19 cellular contexts compared by ENCODE assay signal in genomic region chr12:126346087-126346486, GRCh38.
"Had no signal": no experiment of that assay in that cellular context is flagged by ENCODE, and none has a peak within 500 bp of the region (broad histone marks: within the 10 kb centered on the region; RNA-seq: fewer than 3 reads in every experiment).

No MANE protein-coding gene starts in this region.

- H3K27me3 ChIP-seq: body of pancreas, left lung, right atrium auricular region, tibial artery, uterus had no signal

- H3K36me3 Mint-ChIP-seq: activated CD8-positive, alpha-beta memory T cell treated with anti-CD3 and anti-CD28 coated beads, Interleukin-2, amount 10 ng/mL, durations not matched to agents 7 days and 5 days; activated naive CD8-positive, alpha-beta T cell had no signal

- H3K27ac ChIP-seq: body of pancreas, dorsolateral prefrontal cortex, left lung, right atrium auricular region, skin epidermis, tibial artery, uterus had no signal

- H3K4me3 ChIP-seq: body of pancreas, dorsolateral prefrontal cortex, left lung, right atrium auricular region, skin epidermis, tibial artery, uterus had no signal

- H3K36me3 ChIP-seq: left lung, right atrium auricular region, tibial artery, uterus had no signal

- H3K27me3 Mint-ChIP-seq: activated CD4-positive, alpha-beta memory T cell treated with anti-CD3 and anti-CD28 coated beads, Interleukin-2, amount 10 ng/mL, durations not matched to agents 7 days and 5 days; activated CD8-positive, alpha-beta memory T cell treated with anti-CD3 and anti-CD28 coated beads, Interleukin-2, amount 10 ng/mL, durations not matched to agents 7 days and 5 days; activated naive CD8-positive, alpha-beta T cell had no signal

- DNase-seq: activated CD4-positive, alpha-beta memory T cell treated with anti-CD3 and anti-CD28 coated beads, Interleukin-2, amount 10 ng/mL, durations not matched to agents 7 days and 5 days; activated CD4-positive, alpha-beta T cell treated with anti-CD3 and anti-CD28 coated beads for 48 hours; activated CD4-positive, CD25-positive, alpha-beta regulatory T cell; activated CD8-positive, alpha-beta memory T cell treated with anti-CD3 and anti-CD28 coated beads, Interleukin-2, amount 10 ng/mL, durations not matched to agents 7 days and 5 days; amniotic stem cell; body of pancreas; dorsolateral prefrontal cortex; foreskin melanocyte; head of caudate nucleus; left lung; occipital lobe; stimulated activated naive CD8-positive, alpha-beta T cell treated with anti-CD3 and anti-CD28 coated beads, Interleukin-15, Interleukin-2, amounts not matched to agents 100 U/mL and 50 U/mL, for 24 hours; substantia nigra; T1000; tibial artery; uterus had no signal

- ATAC-seq: activated CD8-positive, alpha-beta memory T cell treated with anti-CD3 and anti-CD28 coated beads, Interleukin-2, amount 10 ng/mL, durations not matched to agents 7 days and 5 days; body of pancreas; left lung; stimulated activated naive CD8-positive, alpha-beta T cell treated with anti-CD3 and anti-CD28 coated beads, Interleukin-15, Interleukin-2, amounts not matched to agents 100 U/mL and 50 U/mL, for 24 hours had no signal

- H3K4me1 Mint-ChIP-seq: activated CD4-positive, alpha-beta memory T cell treated with anti-CD3 and anti-CD28 coated beads, Interleukin-2, amount 10 ng/mL, durations not matched to agents 7 days and 5 days; activated CD8-positive, alpha-beta memory T cell treated with anti-CD3 and anti-CD28 coated beads, Interleukin-2, amount 10 ng/mL, durations not matched to agents 7 days and 5 days had no signal

- H3K27ac Mint-ChIP-seq: activated CD4-positive, alpha-beta memory T cell treated with anti-CD3 and anti-CD28 coated beads, Interleukin-2, amount 10 ng/mL, durations not matched to agents 7 days and 5 days; activated CD8-positive, alpha-beta memory T cell treated with anti-CD3 and anti-CD28 coated beads, Interleukin-2, amount 10 ng/mL, durations not matched to agents 7 days and 5 days; activated naive CD8-positive, alpha-beta T cell had no signal

- H3K9me3 ChIP-seq: body of pancreas, right atrium auricular region, tibial artery, uterus had no signal

- H3K4me1 ChIP-seq: body of pancreas, left lung, right atrium auricular region, tibial artery, uterus had no signal

- H3K4me3 Mint-ChIP-seq: activated CD4-positive, alpha-beta memory T cell treated with anti-CD3 and anti-CD28 coated beads, Interleukin-2, amount 10 ng/mL, durations not matched to agents 7 days and 5 days; activated CD8-positive, alpha-beta memory T cell treated with anti-CD3 and anti-CD28 coated beads, Interleukin-2, amount 10 ng/mL, durations not matched to agents 7 days and 5 days; activated naive CD8-positive, alpha-beta T cell had no signal
